1 cellular context compared by ENCODE assay signal in the genomic region with DNA sequence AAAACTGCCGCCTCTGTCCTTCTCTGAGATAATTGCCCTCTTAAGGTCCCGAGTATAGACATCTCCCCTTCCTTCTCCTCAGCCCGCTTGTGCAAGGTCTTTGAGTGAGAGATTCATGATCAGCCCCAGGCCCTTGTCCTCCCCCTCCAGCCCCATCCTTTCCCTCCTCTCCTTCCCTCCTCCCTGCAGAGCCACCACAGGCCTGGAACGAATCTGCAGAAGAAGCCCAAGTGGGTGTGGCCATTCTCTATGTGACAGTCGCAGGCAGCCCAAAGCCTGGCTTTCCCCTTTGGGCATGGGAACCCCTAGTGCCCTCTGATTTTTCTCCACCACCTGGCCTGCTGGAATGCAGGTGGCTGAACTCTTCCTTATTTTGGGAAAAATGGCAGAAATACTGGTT.
TF ChIP-seq lines count a peak whose summit lies in the region.

No MANE protein-coding gene starts in this region.

TF ChIP-seq in WTC11, 78 proteins besides CTCF, POLR2A, EP300 and RAD21 (continued from another document):
- TF ChIP-seq ZSCAN18 (CRISPR knock-in tag; IDR thresholded peaks at IDR 0.05) (no peak), ZNF423 (CRISPR knock-in tag; IDR thresholded peaks at IDR 0.05) (no peak), RELA (CRISPR knock-in tag; IDR thresholded peaks at IDR 0.05; ENCODE audit: borderline replicate concordance) (no peak), ELF4 (CRISPR knock-in tag; IDR thresholded peaks at IDR 0.05; ENCODE audit: low read depth) (no peak), ZNF396 (CRISPR knock-in tag; IDR thresholded peaks at IDR 0.05; ENCODE audit: borderline replicate concordance) (no peak), NFYB (CRISPR knock-in tag; conservative IDR thresholded peaks at IDR 0.05; ENCODE audit: low read depth) (no peak), NR3C1 (CRISPR knock-in tag; conservative IDR thresholded peaks at IDR 0.05; ENCODE audit: low read depth) (no peak)
- TF ChIP-seq, protein P1, sequence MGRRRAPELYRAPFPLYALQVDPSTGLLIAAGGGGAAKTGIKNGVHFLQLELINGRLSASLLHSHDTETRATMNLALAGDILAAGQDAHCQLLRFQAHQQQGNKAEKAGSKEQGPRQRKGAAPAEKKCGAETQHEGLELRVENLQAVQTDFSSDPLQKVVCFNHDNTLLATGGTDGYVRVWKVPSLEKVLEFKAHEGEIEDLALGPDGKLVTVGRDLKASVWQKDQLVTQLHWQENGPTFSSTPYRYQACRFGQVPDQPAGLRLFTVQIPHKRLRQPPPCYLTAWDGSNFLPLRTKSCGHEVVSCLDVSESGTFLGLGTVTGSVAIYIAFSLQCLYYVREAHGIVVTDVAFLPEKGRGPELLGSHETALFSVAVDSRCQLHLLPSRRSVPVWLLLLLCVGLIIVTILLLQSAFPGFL (CRISPR knock-in tag; IDR thresholded peaks at IDR 0.05; ENCODE audit: borderline replicate concordance): no peak
